Comparison of ENCODE assay signal across 17 cellular contexts in genomic region chr11:65596520-65596919, GRCh38. TPM values are rescaled to one million over a fixed set of nuclear protein-coding genes. Genes with fewer than 3 reads are reported as not detected.
DNase-seq lines count a peak whose midpoint lies in the region; ATAC-seq, FAIRE-seq and TF ChIP-seq lines count a peak whose summit lies in the region.
"Had no signal": no experiment of that assay in that cellular context is flagged by ENCODE, and none has a peak within 500 bp of the region (broad histone marks: within the 10 kb centered on the region; RNA-seq: fewer than 3 reads in every experiment).

No MANE protein-coding gene starts in this region.

- intact Hi-C loops in activated CD4-positive, alpha-beta T cell treated with anti-CD3 and anti-CD28 coated beads, Interleukin-2, amount 10 ng/mL, durations not matched to agents 24 days and 14 days (cut with micrococcal nuclease), result no loop called here
- intact Hi-C loops in HepG2 (cut with micrococcal nuclease; ENCODE audit: unreplicated experiment) (no loop called here), right lobe of liver (cut with DNase I) (no loop called here), cardiac septum (cut with DNase I) (no loop called here)
- intact Hi-C loops in dendritic cell treated with granulocyte-macrophage colony-stimulating factor and Interleukin-4, amounts not matched to agents 40 ng/mL and 50 ng/mL, for 4 days (cut with micrococcal nuclease), result no loop called here
- intact Hi-C loops in CD4-positive, alpha-beta memory T cell (cut with micrococcal nuclease), result no loop called here

- WGBS in HepG2 (ENCODE audit: low lambda C conversion rate), result 100% methylated on average over 5 of the region's 6 CpGs
- 82% methylated on average over 3 of the region's 6 CpGs for WGBS in right lobe of liver (ENCODE audit: insufficient coverage, low coverage, low lambda C conversion rate, missing lambda C conversion rate)

- TF ChIP-seq CTCF in HepG2 (CRISPR knock-in tag; IDR thresholded peaks at IDR 0.05) (no peak), right lobe of liver (IDR thresholded peaks at IDR 0.05) (no peak)

- peak overlapping the region; percentile 74 for H3K27ac Mint-ChIP-seq in activated CD4-positive, alpha-beta T cell treated with anti-CD3 and anti-CD28 coated beads, Interleukin-2, amount 10 ng/mL, durations not matched to agents 24 days and 14 days
- H3K27ac Mint-ChIP-seq in dendritic cell treated with granulocyte-macrophage colony-stimulating factor and Interleukin-4, amounts not matched to agents 40 ng/mL and 50 ng/mL, for 4 days, result peak overlapping the region; percentile 69
- peak overlapping the region; percentile 50 for H3K27ac Mint-ChIP-seq in stimulated activated memory B cell treated with anti-CD40 and anti-IgM and Interleukin-4, amounts not matched to agents 10 μg/mL and 1 μg/mL and 100 μg/mL, for 72 hours
- H3K27ac Mint-ChIP-seq in CD4-positive, alpha-beta memory T cell, result peak overlapping the region in 1 of 7 donors; percentile 15

- CTCF ChIA-PET in HepG2 (lab: Yijun Ruan, JAX; ENCODE audit: low intra/inter-chr PET ratio, low total read pairs), result no interaction called here
- CTCF ChIA-PET in CD4-positive, alpha-beta memory T cell (lab: Charles Lee; ENCODE audit: partially characterized antibody), result interaction anchor here (1.3 to 5.1 kb wide), 3 partner anchors 9 to 56 kb away, joined by 3 to 57 read pairs (median 4); no protein-coding TSS in a partner anchor

- H3K36me3 Mint-ChIP-seq in activated CD4-positive, alpha-beta T cell treated with anti-CD3 and anti-CD28 coated beads, Interleukin-2, amount 10 ng/mL, durations not matched to agents 24 days and 14 days (ENCODE audit: low read depth), result peaks cover 29% of the 10 kb centered on the region
- peaks cover 93% of the 10 kb centered on the region for H3K36me3 Mint-ChIP-seq in dendritic cell treated with granulocyte-macrophage colony-stimulating factor and Interleukin-4, amounts not matched to agents 40 ng/mL and 50 ng/mL, for 4 days (ENCODE audit: low read depth)
- H3K36me3 Mint-ChIP-seq in stimulated activated memory B cell treated with anti-CD40 and anti-IgM and Interleukin-4, amounts not matched to agents 10 μg/mL and 1 μg/mL and 100 μg/mL, for 72 hours, result peaks cover 44% of the 10 kb centered on the region
- H3K36me3 Mint-ChIP-seq in CD4-positive, alpha-beta memory T cell, result peaks cover 0 to 27% of the 10 kb centered on the region in 2 donors

- TF ChIP-seq RAD21 in HepG2 (CRISPR knock-in tag; IDR thresholded peaks at IDR 0.05), result no peak

- TF ChIP-seq POLR2A in HepG2 (IDR thresholded peaks at IDR 0.05; ENCODE audit: insufficient read depth in 1 of 2, low read depth in 2 of 2, low read length in 2 of 2), result peak in 1 of 2 experiments; percentile 21; a peak in 1 of 4 replicates
- no peak for TF ChIP-seq POLR2A in right lobe of liver (IDR thresholded peaks at IDR 0.05)

- no peaks in the 10 kb centered on the region for H3K79me2 ChIP-seq in HepG2 (ENCODE audit: insufficient read depth, low read length)

- H3K9me3 Mint-ChIP-seq in activated CD4-positive, alpha-beta T cell treated with anti-CD3 and anti-CD28 coated beads, Interleukin-2, amount 10 ng/mL, durations not matched to agents 24 days and 14 days, result no peaks in the 10 kb centered on the region
- no peaks in the 10 kb centered on the region for H3K9me3 Mint-ChIP-seq in dendritic cell treated with granulocyte-macrophage colony-stimulating factor and Interleukin-4, amounts not matched to agents 40 ng/mL and 50 ng/mL, for 4 days
- no peaks in the 10 kb centered on the region for H3K9me3 Mint-ChIP-seq in stimulated activated memory B cell treated with anti-CD40 and anti-IgM and Interleukin-4, amounts not matched to agents 10 μg/mL and 1 μg/mL and 100 μg/mL, for 72 hours
- no peaks in the 10 kb centered on the region for H3K9me3 Mint-ChIP-seq in CD4-positive, alpha-beta memory T cell

- H3K9me3 ChIP-seq in HepG2 (ENCODE audit: low read length) (no peaks in the 10 kb centered on the region), right lobe of liver (no peaks in the 10 kb centered on the region)
- no peaks in the 10 kb centered on the region for H3K9me3 ChIP-seq in CD4-positive, alpha-beta memory T cell (ENCODE audit: control insufficient read depth in 1 of 2, low read length in 2 of 2)
- H3K9me3 ChIP-seq: BLaER1 had no signal

- no peaks in the 10 kb centered on the region for H3K27me3 Mint-ChIP-seq in activated CD4-positive, alpha-beta T cell treated with anti-CD3 and anti-CD28 coated beads, Interleukin-2, amount 10 ng/mL, durations not matched to agents 24 days and 14 days
- no peaks in the 10 kb centered on the region for H3K27me3 Mint-ChIP-seq in dendritic cell treated with granulocyte-macrophage colony-stimulating factor and Interleukin-4, amounts not matched to agents 40 ng/mL and 50 ng/mL, for 4 days
- no peaks in the 10 kb centered on the region for H3K27me3 Mint-ChIP-seq in stimulated activated memory B cell treated with anti-CD40 and anti-IgM and Interleukin-4, amounts not matched to agents 10 μg/mL and 1 μg/mL and 100 μg/mL, for 72 hours
- H3K27me3 Mint-ChIP-seq in CD4-positive, alpha-beta memory T cell, result no peaks in the 10 kb centered on the region

- H4K20me1 ChIP-seq in HepG2 (ENCODE audit: insufficient read depth, low read length), result 0 out of 2 replicates have a peak, but pooled peaks cover 3% of the 10 kb centered on the region

- no peak for FAIRE-seq in HepG2 (lab: Jason Lieb, UNC)
- FAIRE-seq: GM12878, GM18507 had no signal

- no peak overlapping the region for H3K9ac ChIP-seq in HepG2 (ENCODE audit: insufficient read depth, low read depth, low read length)
- H3K9ac ChIP-seq: BLaER1, GM23248 had no signal

- ATAC-seq in HepG2, result no peak
- no peak for ATAC-seq in right lobe of liver
- ATAC-seq in stimulated activated memory B cell treated with anti-CD40 and anti-IgM and Interleukin-4, amounts not matched to agents 10 μg/mL and 1 μg/mL and 100 μg/mL, for 72 hours, result no peak
- ATAC-seq: GM12878 had no signal

- TF ChIP-seq EP300 in HepG2 (IDR thresholded peaks at IDR 0.05; ENCODE audit: low read depth in 2 of 2, low read length in 2 of 2) (no peak), HepG2 (CRISPR knock-in tag; IDR thresholded peaks at IDR 0.05; ENCODE audit: borderline replicate concordance) (no peak)

- DNase-seq in activated CD4-positive, alpha-beta T cell treated with anti-CD3 and anti-CD28 coated beads, Interleukin-2, amount 10 ng/mL, durations not matched to agents 24 days and 14 days, result no peak
- DNase-seq in activated CD4-positive, alpha-beta T cell treated with anti-CD3 and anti-CD28 coated beads for 4 hours, result no peak
- DNase-seq in HepG2 (ENCODE audit: low spot score), result no peak
- no peak for DNase-seq in right lobe of liver
- no peak for DNase-seq in cardiac septum (ENCODE audit: low spot score)
- DNase-seq in CD4-positive, alpha-beta memory T cell, result no peak
- DNase-seq: 8988T, AML-193, GM23248, H7 had no signal

- BruUV-seq in HepG2 (replicated peaks; lab: Mats Ljungman, UMichigan), result no TSS peak

- peaks cover 13% of the 10 kb centered on the region for H3K4me1 Mint-ChIP-seq in activated CD4-positive, alpha-beta T cell treated with anti-CD3 and anti-CD28 coated beads, Interleukin-2, amount 10 ng/mL, durations not matched to agents 24 days and 14 days
- H3K4me1 Mint-ChIP-seq in dendritic cell treated with granulocyte-macrophage colony-stimulating factor and Interleukin-4, amounts not matched to agents 40 ng/mL and 50 ng/mL, for 4 days (ENCODE audit: low read depth), result peaks cover 68% of the 10 kb centered on the region
- H3K4me1 Mint-ChIP-seq in stimulated activated memory B cell treated with anti-CD40 and anti-IgM and Interleukin-4, amounts not matched to agents 10 μg/mL and 1 μg/mL and 100 μg/mL, for 72 hours, result peaks cover 28% of the 10 kb centered on the region
- peaks cover 9 to 30% (median 10%) of the 10 kb centered on the region in 4 donors for H3K4me1 Mint-ChIP-seq in CD4-positive, alpha-beta memory T cell

- no peak overlapping the region for H2AFZ ChIP-seq in HepG2 (ENCODE audit: low read length)
- H2AFZ ChIP-seq: GM23248 had no signal

- no peak overlapping the region for H3K4me2 ChIP-seq in HepG2 (ENCODE audit: low read depth, low read length)

- H3K4me3 Mint-ChIP-seq in activated CD4-positive, alpha-beta T cell treated with anti-CD3 and anti-CD28 coated beads, Interleukin-2, amount 10 ng/mL, durations not matched to agents 24 days and 14 days, result no peak overlapping the region
- H3K4me3 Mint-ChIP-seq in dendritic cell treated with granulocyte-macrophage colony-stimulating factor and Interleukin-4, amounts not matched to agents 40 ng/mL and 50 ng/mL, for 4 days, result no peak overlapping the region
- H3K4me3 Mint-ChIP-seq in stimulated activated memory B cell treated with anti-CD40 and anti-IgM and Interleukin-4, amounts not matched to agents 10 μg/mL and 1 μg/mL and 100 μg/mL, for 72 hours, result no peak overlapping the region
- H3K4me3 Mint-ChIP-seq in CD4-positive, alpha-beta memory T cell, result no peak overlapping the region

- H3K36me3 ChIP-seq in HepG2 (replicated peaks in 1 of 2; ENCODE audit: control insufficient read depth in 1 of 2, insufficient read depth in 2 of 2, low read length in 2 of 2), result peaks cover 14 to 18% of the 10 kb centered on the region in 2 experiments; a peak in 4 of 5 replicates
- peaks cover 0 to 17% (median 8%) of the 10 kb centered on the region in 4 donors for H3K36me3 ChIP-seq in right lobe of liver
- peaks cover 15% of the 10 kb centered on the region for H3K36me3 ChIP-seq in CD4-positive, alpha-beta memory T cell (ENCODE audit: insufficient read depth, low read length)

- H3K27me3 ChIP-seq in HepG2 (ENCODE audit: control insufficient read depth in 1 of 2, insufficient read depth in 2 of 2, low read length in 2 of 2) (no peaks in the 10 kb centered on the region), right lobe of liver (no peaks in the 10 kb centered on the region)
- no peaks in the 10 kb centered on the region for H3K27me3 ChIP-seq in CD4-positive, alpha-beta memory T cell (ENCODE audit: insufficient read depth, low read length)
- H3K27me3 ChIP-seq: BLaER1 had no signal

- H3K27ac ChIP-seq in HepG2 (ENCODE audit: extremely low read length, insufficient read depth, low read length), result no peak overlapping the region
- no peak overlapping the region for H3K27ac ChIP-seq in right lobe of liver
- no peak overlapping the region for H3K27ac ChIP-seq in CD4-positive, alpha-beta memory T cell (ENCODE audit: low read depth, low read length)
- H3K27ac ChIP-seq: BLaER1, GM23248 had no signal

- POLR2A ChIA-PET in HepG2 (lab: Yijun Ruan, JAX), result interaction anchor here (0.8 to 1.6 kb wide), 2 partner anchors 9 to 10 kb away, joined by 3 read pairs; no protein-coding TSS in a partner anchor
- POLR2A ChIA-PET in CD4-positive, alpha-beta memory T cell (lab: Charles Lee; ENCODE audit: partially characterized antibody), result interaction anchor here (1.1 to 6.0 kb wide), 4 partner anchors 17 to 92 kb away, joined by 3 to 79 read pairs (median 12); partner anchors contain the start of genes EHBP1L1, MAP3K11 and PCNX3

- H3K4me1 ChIP-seq in HepG2 (ENCODE audit: insufficient read depth, low read length) (no peaks in the 10 kb centered on the region), right lobe of liver (no peaks in the 10 kb centered on the region)
- peaks cover 27% of the 10 kb centered on the region for H3K4me1 ChIP-seq in CD4-positive, alpha-beta memory T cell (ENCODE audit: insufficient read depth, low read length)

- in situ Hi-C loops in HepG2 (cut with HindIII; ENCODE audit: extremely low pct_ligation_motif_present, low pct_unique_long_range_greater_than_20kb), result no loop called here

- H3K4me3 ChIP-seq in HepG2 (replicated peaks in 1 of 3; ENCODE audit: insufficient read depth in 1 of 3, low read depth in 2 of 3, low read length in 3 of 3) (no peak overlapping the region), right lobe of liver (no peak overlapping the region)
- no peak overlapping the region for H3K4me3 ChIP-seq in CD4-positive, alpha-beta memory T cell (ENCODE audit: low read length in 2 of 2)
- H3K4me3 ChIP-seq: BLaER1, GM12878, GM23248 had no signal

RNA-seq across cellular contexts. Expression of gene KCNK7, which starts 0.9 kb away (rescaled TPM):
- 0.69 and 1.3 TPM in 2 replicates for total RNA-seq in activated CD4-positive, alpha-beta T cell treated with anti-CD3 and anti-CD28 coated beads, Interleukin-2, amount 10 ng/mL, durations not matched to agents 24 days and 14 days
- total RNA-seq in HepG2 (2016; rRNA removed; fragmentation: Illumina TruSeq; extraction: Trizol), result not detected in 2 replicates
- not detected in 2 replicates for total RNA-seq in HepG2 (2016; cell fraction: cytosol; rRNA removed; fragmentation: Illumina TruSeq; extraction: Trizol; ENCODE audit: low read depth)
- total RNA-seq in HepG2 (2016; cell fraction: insoluble cytoplasmic fraction; rRNA removed; fragmentation: Illumina TruSeq; extraction: Trizol), result not detected in 2 replicates
- total RNA-seq in HepG2 (2016; cell fraction: membrane; rRNA removed; fragmentation: Illumina TruSeq; extraction: Trizol), result not detected in 2 replicates
- total RNA-seq in HepG2 (2016; cell fraction: nucleus; rRNA removed; fragmentation: Illumina TruSeq; extraction: Trizol), result 1.2 TPM in 1 of 2 replicates, not detected in the other
- 0.11 and 0.14 TPM in 2 replicates for polyA plus RNA-seq in HepG2 (2011; rRNA removed)
- 0.04 TPM in 1 of 2 replicates, not detected in the other for polyA plus RNA-seq in HepG2 (2011; cell fraction: cytosol; rRNA removed)
- 0.69 and 0.97 TPM in 2 replicates for polyA plus RNA-seq in HepG2 (2011; cell fraction: nucleus; rRNA removed)
- 0.28 TPM in 1 of 2 replicates, not detected in the other for polyA plus RNA-seq in HepG2 (2012)
- polyA plus RNA-seq in HepG2 (2016; cell fraction: cytosol; fragmentation: Illumina TruSeq; extraction: Trizol; ENCODE audit: low read depth), result not detected in 2 replicates
- polyA plus RNA-seq in HepG2 (2016; cell fraction: insoluble cytoplasmic fraction; fragmentation: Illumina TruSeq; extraction: Trizol; ENCODE audit: low read depth), result not detected in 2 replicates
- not detected in 2 replicates for polyA plus RNA-seq in HepG2 (2016; cell fraction: membrane; fragmentation: Illumina TruSeq; extraction: Trizol; ENCODE audit: low read depth)
- 0.38 and 0.77 TPM in 2 replicates for polyA plus RNA-seq in HepG2 (2016; cell fraction: nucleus; fragmentation: Illumina TruSeq; extraction: Trizol; ENCODE audit: insufficient read depth, low read depth)
- polyA minus RNA-seq in HepG2 (2011; rRNA and poly(A)+ RNA removed; ENCODE audit: low replicate concordance), result 0.33 and 0.90 TPM in 2 replicates
- polyA minus RNA-seq in HepG2 (2011; cell fraction: cytosol; rRNA and poly(A)+ RNA removed), result not detected in 2 replicates
- polyA minus RNA-seq in HepG2 (2011; cell fraction: nucleus; rRNA and poly(A)+ RNA removed), result 0.75 and 1.2 TPM in 2 replicates
- total RNA-seq in right lobe of liver, result under 1 TPM in 1 of 6 experiments, not detected in 5; 0.31 TPM
- 1.5 TPM for total RNA-seq in cardiac septum
- 1 to 10 TPM; 1.6 to 2.7 TPM for total RNA-seq in CD4-positive, alpha-beta memory T cell
- 1 to 10 TPM in 1 of 2 donors, not detected in 1; 1.2 TPM for polyA plus RNA-seq in CD4-positive, alpha-beta memory T cell
- total RNA-seq: Daoy, G401, GM23248, H7 had no signal
- polyA plus RNA-seq: GM23248 had no signal

RNA-seq across cellular contexts. Expression of gene MAP3K11, which starts 17.5 kb away (rescaled TPM):
- total RNA-seq in activated CD4-positive, alpha-beta T cell treated with anti-CD3 and anti-CD28 coated beads, Interleukin-2, amount 10 ng/mL, durations not matched to agents 24 days and 14 days, result 89.1 and 90.7 TPM in 2 replicates
- 35.6 and 51.5 TPM in 2 replicates for total RNA-seq in HepG2 (2016; rRNA removed; fragmentation: Illumina TruSeq; extraction: Trizol)
- 9.8 and 11.0 TPM in 2 replicates for total RNA-seq in HepG2 (2016; cell fraction: cytosol; rRNA removed; fragmentation: Illumina TruSeq; extraction: Trizol; ENCODE audit: low read depth)
- 28.4 and 51.3 TPM in 2 replicates for total RNA-seq in HepG2 (2016; cell fraction: insoluble cytoplasmic fraction; rRNA removed; fragmentation: Illumina TruSeq; extraction: Trizol)
- total RNA-seq in HepG2 (2016; cell fraction: membrane; rRNA removed; fragmentation: Illumina TruSeq; extraction: Trizol), result 23.9 and 24.4 TPM in 2 replicates
- 38.3 and 44.6 TPM in 2 replicates for total RNA-seq in HepG2 (2016; cell fraction: nucleus; rRNA removed; fragmentation: Illumina TruSeq; extraction: Trizol)
- polyA plus RNA-seq in HepG2 (2011; rRNA removed), result 35.9 and 54.6 TPM in 2 replicates
- polyA plus RNA-seq in HepG2 (2011; cell fraction: cytosol; rRNA removed), result 29.9 and 43.3 TPM in 2 replicates
- 105 and 109 TPM in 2 replicates for polyA plus RNA-seq in HepG2 (2011; cell fraction: nucleus; rRNA removed)
- 41.6 and 47.6 TPM in 2 replicates for polyA plus RNA-seq in HepG2 (2012)
- 10.0 and 10.8 TPM in 2 replicates for polyA plus RNA-seq in HepG2 (2016; cell fraction: cytosol; fragmentation: Illumina TruSeq; extraction: Trizol; ENCODE audit: low read depth)
- 43.2 and 55.5 TPM in 2 replicates for polyA plus RNA-seq in HepG2 (2016; cell fraction: insoluble cytoplasmic fraction; fragmentation: Illumina TruSeq; extraction: Trizol; ENCODE audit: low read depth)
- 24.5 and 29.1 TPM in 2 replicates for polyA plus RNA-seq in HepG2 (2016; cell fraction: membrane; fragmentation: Illumina TruSeq; extraction: Trizol; ENCODE audit: low read depth)
- 98.1 and 107 TPM in 2 replicates for polyA plus RNA-seq in HepG2 (2016; cell fraction: nucleus; fragmentation: Illumina TruSeq; extraction: Trizol; ENCODE audit: insufficient read depth, low read depth)
- 59.8 and 117 TPM in 2 replicates for polyA minus RNA-seq in HepG2 (2011; rRNA and poly(A)+ RNA removed; ENCODE audit: low replicate concordance)
- 35.9 and 41.2 TPM in 2 replicates for polyA minus RNA-seq in HepG2 (2011; cell fraction: cytosol; rRNA and poly(A)+ RNA removed)
- 61.7 and 76.1 TPM in 2 replicates for polyA minus RNA-seq in HepG2 (2011; cell fraction: nucleus; rRNA and poly(A)+ RNA removed)
- 10 to 100 TPM; 48.3 to 67.1 (median 60.9) TPM for total RNA-seq in right lobe of liver
- total RNA-seq in cardiac septum, result 42.5 TPM
- 10 to 100 TPM; 92.0 to 93.6 TPM for total RNA-seq in CD4-positive, alpha-beta memory T cell
- 10 to 100 TPM in 1 of 2 donors, 1 to 10 TPM in 1; 6.3 to 24.1 TPM for polyA plus RNA-seq in CD4-positive, alpha-beta memory T cell

RNA-seq across cellular contexts. Expression of gene PCNX3, which starts 19.1 kb away (rescaled TPM):
- total RNA-seq in activated CD4-positive, alpha-beta T cell treated with anti-CD3 and anti-CD28 coated beads, Interleukin-2, amount 10 ng/mL, durations not matched to agents 24 days and 14 days, result 52.0 and 55.1 TPM in 2 replicates
- total RNA-seq in HepG2 (2016; rRNA removed; fragmentation: Illumina TruSeq; extraction: Trizol) (14.5 and 23.0 TPM in 2 replicates), right lobe of liver (10 to 100 TPM; 11.2 to 32.9 (median 12.4) TPM), cardiac septum (15.9 TPM)
- total RNA-seq in HepG2 (2016; cell fraction: cytosol; rRNA removed; fragmentation: Illumina TruSeq; extraction: Trizol; ENCODE audit: low read depth), result 8.5 and 8.7 TPM in 2 replicates
- total RNA-seq in HepG2 (2016; cell fraction: insoluble cytoplasmic fraction; rRNA removed; fragmentation: Illumina TruSeq; extraction: Trizol), result 12.2 and 22.7 TPM in 2 replicates
- 9.3 and 9.7 TPM in 2 replicates for total RNA-seq in HepG2 (2016; cell fraction: membrane; rRNA removed; fragmentation: Illumina TruSeq; extraction: Trizol)
- 26.0 and 33.8 TPM in 2 replicates for total RNA-seq in HepG2 (2016; cell fraction: nucleus; rRNA removed; fragmentation: Illumina TruSeq; extraction: Trizol)
- 16.2 and 23.1 TPM in 2 replicates for polyA plus RNA-seq in HepG2 (2011; rRNA removed)
- 12.7 and 17.1 TPM in 2 replicates for polyA plus RNA-seq in HepG2 (2011; cell fraction: cytosol; rRNA removed)
- 99.5 and 123 TPM in 2 replicates for polyA plus RNA-seq in HepG2 (2011; cell fraction: nucleus; rRNA removed)
- polyA plus RNA-seq in HepG2 (2012), result 14.4 and 24.5 TPM in 2 replicates
- polyA plus RNA-seq in HepG2 (2016; cell fraction: cytosol; fragmentation: Illumina TruSeq; extraction: Trizol; ENCODE audit: low read depth), result 4.3 and 4.9 TPM in 2 replicates
- polyA plus RNA-seq in HepG2 (2016; cell fraction: insoluble cytoplasmic fraction; fragmentation: Illumina TruSeq; extraction: Trizol; ENCODE audit: low read depth), result 14.3 and 21.7 TPM in 2 replicates
- 5.8 and 6.9 TPM in 2 replicates for polyA plus RNA-seq in HepG2 (2016; cell fraction: membrane; fragmentation: Illumina TruSeq; extraction: Trizol; ENCODE audit: low read depth)
- 68.2 and 73.5 TPM in 2 replicates for polyA plus RNA-seq in HepG2 (2016; cell fraction: nucleus; fragmentation: Illumina TruSeq; extraction: Trizol; ENCODE audit: insufficient read depth, low read depth)
- polyA minus RNA-seq in HepG2 (2011; rRNA and poly(A)+ RNA removed; ENCODE audit: low replicate concordance), result 35.6 and 67.6 TPM in 2 replicates
- polyA minus RNA-seq in HepG2 (2011; cell fraction: cytosol; rRNA and poly(A)+ RNA removed), result 23.3 and 27.8 TPM in 2 replicates
- polyA minus RNA-seq in HepG2 (2011; cell fraction: nucleus; rRNA and poly(A)+ RNA removed), result 32.3 and 32.8 TPM in 2 replicates
- 10 to 100 TPM; 63.3 to 66.3 TPM for total RNA-seq in CD4-positive, alpha-beta memory T cell
- 1 to 10 TPM in 1 of 2 donors, under 1 TPM in 1; 0.41 to 6.3 TPM for polyA plus RNA-seq in CD4-positive, alpha-beta memory T cell

RNA-seq across cellular contexts. Expression of gene EHBP1L1, which starts 20.7 kb away (rescaled TPM):
- total RNA-seq in activated CD4-positive, alpha-beta T cell treated with anti-CD3 and anti-CD28 coated beads, Interleukin-2, amount 10 ng/mL, durations not matched to agents 24 days and 14 days, result 167 and 173 TPM in 2 replicates
- 5.4 and 10.6 TPM in 2 replicates for total RNA-seq in HepG2 (2016; rRNA removed; fragmentation: Illumina TruSeq; extraction: Trizol)
- 2.5 and 2.6 TPM in 2 replicates for total RNA-seq in HepG2 (2016; cell fraction: cytosol; rRNA removed; fragmentation: Illumina TruSeq; extraction: Trizol; ENCODE audit: low read depth)
- 3.9 and 9.7 TPM in 2 replicates for total RNA-seq in HepG2 (2016; cell fraction: insoluble cytoplasmic fraction; rRNA removed; fragmentation: Illumina TruSeq; extraction: Trizol)
- 3.4 TPM in 2 replicates for total RNA-seq in HepG2 (2016; cell fraction: membrane; rRNA removed; fragmentation: Illumina TruSeq; extraction: Trizol)
- 7.8 and 8.4 TPM in 2 replicates for total RNA-seq in HepG2 (2016; cell fraction: nucleus; rRNA removed; fragmentation: Illumina TruSeq; extraction: Trizol)
- polyA plus RNA-seq in HepG2 (2011; rRNA removed), result 8.3 and 14.4 TPM in 2 replicates
- 7.1 and 10.0 TPM in 2 replicates for polyA plus RNA-seq in HepG2 (2011; cell fraction: cytosol; rRNA removed)
- 74.9 and 85.5 TPM in 2 replicates for polyA plus RNA-seq in HepG2 (2011; cell fraction: nucleus; rRNA removed)
- polyA plus RNA-seq in HepG2 (2012), result 9.8 and 10.7 TPM in 2 replicates
- polyA plus RNA-seq in HepG2 (2016; cell fraction: cytosol; fragmentation: Illumina TruSeq; extraction: Trizol; ENCODE audit: low read depth), result 0.58 and 0.94 TPM in 2 replicates
- polyA plus RNA-seq in HepG2 (2016; cell fraction: insoluble cytoplasmic fraction; fragmentation: Illumina TruSeq; extraction: Trizol; ENCODE audit: low read depth), result 4.6 and 5.1 TPM in 2 replicates
- 0.79 and 1.3 TPM in 2 replicates for polyA plus RNA-seq in HepG2 (2016; cell fraction: membrane; fragmentation: Illumina TruSeq; extraction: Trizol; ENCODE audit: low read depth)
- polyA plus RNA-seq in HepG2 (2016; cell fraction: nucleus; fragmentation: Illumina TruSeq; extraction: Trizol; ENCODE audit: insufficient read depth, low read depth), result 27.0 and 30.2 TPM in 2 replicates
- 23.3 and 45.1 TPM in 2 replicates for polyA minus RNA-seq in HepG2 (2011; rRNA and poly(A)+ RNA removed; ENCODE audit: low replicate concordance)
- polyA minus RNA-seq in HepG2 (2011; cell fraction: cytosol; rRNA and poly(A)+ RNA removed), result 7.6 and 13.2 TPM in 2 replicates
- 6.4 and 11.8 TPM in 2 replicates for polyA minus RNA-seq in HepG2 (2011; cell fraction: nucleus; rRNA and poly(A)+ RNA removed)
- total RNA-seq in right lobe of liver, result 10 to 100 TPM; 10.0 to 29.9 (median 13.7) TPM
- total RNA-seq in cardiac septum, result 174 TPM
- total RNA-seq in CD4-positive, alpha-beta memory T cell, result 100 to 1,000 TPM; 151 to 154 TPM
- polyA plus RNA-seq in CD4-positive, alpha-beta memory T cell, result 10 to 100 TPM in 1 of 2 donors, 1 to 10 TPM in 1; 8.9 to 25.2 TPM

RNA-seq across cellular contexts. Expression of gene FAM89B, which starts 24.2 kb away (rescaled TPM):
- 39.1 and 42.4 TPM in 2 replicates for total RNA-seq in activated CD4-positive, alpha-beta T cell treated with anti-CD3 and anti-CD28 coated beads, Interleukin-2, amount 10 ng/mL, durations not matched to agents 24 days and 14 days
- total RNA-seq in HepG2 (2016; rRNA removed; fragmentation: Illumina TruSeq; extraction: Trizol) (3.6 and 5.7 TPM in 2 replicates), right lobe of liver (10 to 100 TPM; 12.8 to 20.6 (median 14.6) TPM), cardiac septum (47.4 TPM)
- total RNA-seq in HepG2 (2016; cell fraction: cytosol; rRNA removed; fragmentation: Illumina TruSeq; extraction: Trizol; ENCODE audit: low read depth), result 7.8 and 8.7 TPM in 2 replicates
- total RNA-seq in HepG2 (2016; cell fraction: insoluble cytoplasmic fraction; rRNA removed; fragmentation: Illumina TruSeq; extraction: Trizol), result 4.0 and 5.2 TPM in 2 replicates
- 8.0 and 9.6 TPM in 2 replicates for total RNA-seq in HepG2 (2016; cell fraction: membrane; rRNA removed; fragmentation: Illumina TruSeq; extraction: Trizol)
- total RNA-seq in HepG2 (2016; cell fraction: nucleus; rRNA removed; fragmentation: Illumina TruSeq; extraction: Trizol), result 2.9 and 4.0 TPM in 2 replicates
- polyA plus RNA-seq in HepG2 (2011; rRNA removed), result 8.0 and 11.5 TPM in 2 replicates
- 5.8 and 9.6 TPM in 2 replicates for polyA plus RNA-seq in HepG2 (2011; cell fraction: cytosol; rRNA removed)
- polyA plus RNA-seq in HepG2 (2011; cell fraction: nucleus; rRNA removed), result 29.0 and 34.8 TPM in 2 replicates
- 3.6 and 5.3 TPM in 2 replicates for polyA plus RNA-seq in HepG2 (2012)
- 19.5 and 20.4 TPM in 2 replicates for polyA plus RNA-seq in HepG2 (2016; cell fraction: cytosol; fragmentation: Illumina TruSeq; extraction: Trizol; ENCODE audit: low read depth)
- 7.9 and 9.1 TPM in 2 replicates for polyA plus RNA-seq in HepG2 (2016; cell fraction: insoluble cytoplasmic fraction; fragmentation: Illumina TruSeq; extraction: Trizol; ENCODE audit: low read depth)
- 15.3 and 15.7 TPM in 2 replicates for polyA plus RNA-seq in HepG2 (2016; cell fraction: membrane; fragmentation: Illumina TruSeq; extraction: Trizol; ENCODE audit: low read depth)
- 11.6 and 13.0 TPM in 2 replicates for polyA plus RNA-seq in HepG2 (2016; cell fraction: nucleus; fragmentation: Illumina TruSeq; extraction: Trizol; ENCODE audit: insufficient read depth, low read depth)
- polyA minus RNA-seq in HepG2 (2011; rRNA and poly(A)+ RNA removed; ENCODE audit: low replicate concordance), result 11.8 and 23.8 TPM in 2 replicates
- 1.9 and 4.2 TPM in 2 replicates for polyA minus RNA-seq in HepG2 (2011; cell fraction: cytosol; rRNA and poly(A)+ RNA removed)
- 4.5 and 5.1 TPM in 2 replicates for polyA minus RNA-seq in HepG2 (2011; cell fraction: nucleus; rRNA and poly(A)+ RNA removed)
- total RNA-seq in CD4-positive, alpha-beta memory T cell, result 10 to 100 TPM; 68.9 to 71.4 TPM
- 100 to 1,000 TPM; 130 to 164 TPM for polyA plus RNA-seq in CD4-positive, alpha-beta memory T cell
